In genomic region chr6:108838101-108838717, GRCh38 we compare ENCODE assay signal across 7 cellular contexts. TPM values are rescaled to one million over a fixed set of nuclear protein-coding genes. Genes with fewer than 3 reads are reported as not detected.
A peak's percentile ranks its signal among the peaks of the same experiment; 100 is the strongest.
DNase-seq lines count a peak whose midpoint lies in the region; ATAC-seq and TF ChIP-seq lines count a peak whose summit lies in the region.

No MANE protein-coding gene starts in this region.

- H3K27me3 Mint-ChIP-seq in effector memory CD8-positive, alpha-beta T cell, result no peaks in the 10 kb centered on the region
- peaks cover 40% of the 10 kb centered on the region for H3K27me3 Mint-ChIP-seq in nephron progenitor cell (ENCODE audit: low read depth, poor library complexity)

- H3K9ac ChIP-seq in ES-I3 (ENCODE audit: low read depth, low read length) (peak overlapping the region; percentile 34; the same call in 1 of the 2 replicates), colonic mucosa (ENCODE audit: low read depth in 2 of 2, low read length in 2 of 2) (no peak overlapping the region)

- peak; percentile 22 for ATAC-seq in effector memory CD8-positive, alpha-beta T cell (replicated peaks)
- no peak for ATAC-seq in HG03175 (IDR thresholded peaks at IDR 0.05; ENCODE audit: unreplicated experiment)

- intact Hi-C loops in colonic mucosa (cut with DNase I), result loop anchor here (5.0 to 10.0 kb wide), 3 partner anchors 54 to 237 kb away; no protein-coding TSS in a partner anchor

- peak overlapping the region; percentile 10 to 94 for H3K27ac Mint-ChIP-seq in effector memory CD8-positive, alpha-beta T cell
- no peak overlapping the region for H3K27ac Mint-ChIP-seq in nephron progenitor cell

- peak; percentile 41 to 73 for DNase-seq in NCI-H526 (lab: John Stamatoyannopoulos, UW)
- DNase-seq in effector memory CD8-positive, alpha-beta T cell, result no peak
- peak; percentile 46 for DNase-seq in nephron progenitor cell
- DNase-seq in colonic mucosa, result no peak
- DNase-seq in cerebellum (ENCODE audit: low spot score), result no peak

- H3K9me3 ChIP-seq in ES-I3 (ENCODE audit: control insufficient read depth, insufficient read depth, low read length) (no peaks in the 10 kb centered on the region), colonic mucosa (no peaks in the 10 kb centered on the region)

- H3K4me1 ChIP-seq in ES-I3 (ENCODE audit: insufficient read depth, low read length), result peaks cover 7% of the 10 kb centered on the region
- no peaks in the 10 kb centered on the region for H3K4me1 ChIP-seq in colonic mucosa

- H3K36me3 Mint-ChIP-seq in effector memory CD8-positive, alpha-beta T cell (ENCODE audit: insufficient read depth), result peaks cover 15% of the 10 kb centered on the region
- H3K36me3 Mint-ChIP-seq in nephron progenitor cell (ENCODE audit: low read depth), result no peaks in the 10 kb centered on the region

- no peaks in the 10 kb centered on the region for H3K9me3 Mint-ChIP-seq in effector memory CD8-positive, alpha-beta T cell
- H3K9me3 Mint-ChIP-seq in nephron progenitor cell, result no peaks in the 10 kb centered on the region

- H3K27ac ChIP-seq in colonic mucosa, result no peak overlapping the region

- no peaks in the 10 kb centered on the region for H3K27me3 ChIP-seq in colonic mucosa

- H3K4me3 Mint-ChIP-seq in effector memory CD8-positive, alpha-beta T cell, result peak overlapping the region; percentile 63 to 66
- peak overlapping the region; percentile 56 for H3K4me3 Mint-ChIP-seq in nephron progenitor cell

- H3K36me3 ChIP-seq in ES-I3 (ENCODE audit: insufficient read depth, low read length), result no peaks in the 10 kb centered on the region
- H3K36me3 ChIP-seq in colonic mucosa, result no peaks in the 10 kb centered on the region

- TF ChIP-seq CTCF in nephron progenitor cell (IDR thresholded peaks at IDR 0.05) (no peak), colonic mucosa (IDR thresholded peaks at IDR 0.05) (no peak)

- no peak overlapping the region for H3K4me3 ChIP-seq in colonic mucosa

- H3K4me1 Mint-ChIP-seq in effector memory CD8-positive, alpha-beta T cell (ENCODE audit: low read depth in 2 of 2), result peaks cover 33 to 36% of the 10 kb centered on the region in 2 donors
- peaks cover 27% of the 10 kb centered on the region for H3K4me1 Mint-ChIP-seq in nephron progenitor cell

RNA-seq across cellular contexts. Expression of gene ARMC2, which starts 10.0 kb away (rescaled TPM):
- total RNA-seq in colonic mucosa (1 to 10 TPM; 1.9 to 2.5 TPM), cerebellum (22.7 TPM)

Comparison
In these comparisons a context has a peak if more than half of its experiments do, and no peak if none do; other contexts are left out.
1. DNase-seq: peak in NCI-H526 (2 of 2) and nephron progenitor cell (single experiment); none in effector memory CD8-positive, alpha-beta T cell (0 of 3), colonic mucosa (single experiment) and cerebellum (single experiment).